Comparison of ENCODE assay signal across 8 cellular contexts in genomic region chr16:70695351-70696070, GRCh38. TPM values are rescaled to one million over a fixed set of nuclear protein-coding genes. Genes with fewer than 3 reads are reported as not detected.
DNase-seq lines count a peak whose midpoint lies in the region; ATAC-seq and TF ChIP-seq lines count a peak whose summit lies in the region.

No MANE protein-coding gene starts in this region.

- H3K27me3 Mint-ChIP-seq in nephron (ENCODE audit: low read depth) = peaks cover 3% of the 10 kb centered on the region

- no peak for TF ChIP-seq CTCF in DND-41 (IDR thresholded peaks at IDR 0.05; ENCODE audit: borderline replicate concordance, extremely low read depth, low read length, poor library complexity, severe bottlenecking)
- TF ChIP-seq CTCF in nephron (IDR thresholded peaks at IDR 0.05; ENCODE audit: unreplicated experiment in 3 of 3) = no peak

- H3K4me3 ChIP-seq in DND-41 (ENCODE audit: low read depth in 1 of 2, low read length in 2 of 2) = no peak overlapping the region

- ATAC-seq in DND-41 (ENCODE audit: insufficient read depth, low read depth) (peak; percentile 69), HG03025 (IDR thresholded peaks at IDR 0.05; ENCODE audit: low FRiP score, unreplicated experiment) (no peak)

- H3K9me3 Mint-ChIP-seq in nephron = no peaks in the 10 kb centered on the region

- H3K4me1 Mint-ChIP-seq in nephron = peaks cover 63% of the 10 kb centered on the region

- peak overlapping the region; percentile 60 to 83 (median 82) for H3K27ac Mint-ChIP-seq in nephron

- no peaks in the 10 kb centered on the region for H3K4me1 ChIP-seq in DND-41 (ENCODE audit: insufficient read depth, low read length)

- no peaks in the 10 kb centered on the region for H3K9me3 ChIP-seq in DND-41 (ENCODE audit: insufficient read depth, low read length, severe bottlenecking)

- H3K27me3 ChIP-seq in DND-41 (ENCODE audit: insufficient read depth, low read length, poor library complexity) = no peaks in the 10 kb centered on the region

- no peak overlapping the region for H3K9ac ChIP-seq in DND-41 (ENCODE audit: low read depth, low read length)

- H2AFZ ChIP-seq in DND-41 (ENCODE audit: low read depth, low read length) = no peak overlapping the region

- DNase-seq in DND-41 (peak; percentile 53), NCI-H1092 treated with DMSO at 0.1 percent for 48 hours (lab: John Stamatoyannopoulos, UW) (peak; percentile 82), dermis microvascular lymphatic vessel endothelial cell (ENCODE audit: low read depth in 2 of 2) (peak; percentile 79 to 85), germinal center (ENCODE audit: low spot score) (no peak), SIG-M5 (lab: John Stamatoyannopoulos, UW) (no peak)
- no peak for DNase-seq in stimulated activated CD4-positive, alpha-beta T cell treated with anti-CD3 and anti-CD28 coated beads, Interleukin-4, amount 100 ng/mL, for 4 hours

- H3K4me3 Mint-ChIP-seq in nephron = peak overlapping the region in 1 of 3 experiments; percentile 65

- peaks cover 33% of the 10 kb centered on the region for H3K36me3 ChIP-seq in DND-41 (ENCODE audit: insufficient read depth, low read length)

- H3K36me3 Mint-ChIP-seq in nephron (ENCODE audit: low read depth) = peaks cover 4% of the 10 kb centered on the region

- no peaks in the 10 kb centered on the region for H3K79me2 ChIP-seq in DND-41 (ENCODE audit: insufficient read depth, low read length)

- H4K20me1 ChIP-seq in DND-41 (ENCODE audit: insufficient read depth, low read length) = peaks cover 6% of the 10 kb centered on the region; the same call in 1 of the 2 replicates

- H3K4me2 ChIP-seq in DND-41 (ENCODE audit: insufficient read depth, low read length) = no peak overlapping the region

- peak overlapping the region; percentile 27; the same call in 1 of the 2 replicates for H3K27ac ChIP-seq in DND-41 (ENCODE audit: low read length)

RNA-seq across cellular contexts. Expression of gene MTSS2, which starts 9.7 kb away (rescaled TPM):
- total RNA-seq in dermis microvascular lymphatic vessel endothelial cell = 9.9 and 18.7 TPM in 2 replicates

RNA-seq across cellular contexts. Expression of gene IL34, which starts 49.2 kb away (rescaled TPM):
- 4.9 and 6.7 TPM in 2 replicates for total RNA-seq in dermis microvascular lymphatic vessel endothelial cell

Comparison
In these comparisons a context has a peak if more than half of its experiments do, and no peak if none do; other contexts are left out.
1. DNase-seq: peak in DND-41 (single experiment), NCI-H1092 treated with DMSO at 0.1 percent for 48 hours (single experiment) and dermis microvascular lymphatic vessel endothelial cell (2 of 2); none in stimulated activated CD4-positive, alpha-beta T cell treated with anti-CD3 and anti-CD28 coated beads, Interleukin-4, amount 100 ng/mL, for 4 hours (0 of 2), germinal center (single experiment) and SIG-M5 (single experiment).